In genomic region chr1:167905182-167905581, GRCh38 we compare ENCODE assay signal across 12 cellular contexts. TPM values are rescaled to one million over a fixed set of nuclear protein-coding genes. Genes with fewer than 3 reads are reported as not detected.
A peak's percentile ranks its signal among the peaks of the same experiment; 100 is the strongest.
DNase-seq lines count a peak whose midpoint lies in the region; ATAC-seq and TF ChIP-seq lines count a peak whose summit lies in the region.
"Had no signal": no experiment of that assay in that cellular context is flagged by ENCODE, and none has a peak within 500 bp of the region (broad histone marks: within the 10 kb centered on the region; RNA-seq: fewer than 3 reads in every experiment).

No MANE protein-coding gene starts in this region.

- H3K27me3 Mint-ChIP-seq in CD14-positive monocyte (ENCODE audit: low read depth in 3 of 3), result peaks cover 0 to under 1% (median 0%) of the 10 kb centered on the region in 3 donors
- H3K27me3 Mint-ChIP-seq: activated naive CD8-positive, alpha-beta T cell treated with anti-CD3 and anti-CD28 coated beads for 36 hours had no signal

- intact Hi-C loops in PC-3 (cut with micrococcal nuclease), result no loop called here
- intact Hi-C loops in CD14-positive monocyte (cut with micrococcal nuclease), result no loop called here

- H3K9me3 ChIP-seq in mesodermal cell (ENCODE audit: control insufficient read depth, low read length) (peaks cover 12% of the 10 kb centered on the region), PC-3 (ENCODE audit: low read length) (peaks cover 7% of the 10 kb centered on the region; the same call in 1 of the 2 replicates)
- H3K9me3 ChIP-seq: psoas muscle had no signal

- DNase-seq in GF-D8 (lab: John Stamatoyannopoulos, UW) (peak; percentile 96), NCI-H187 treated with DMSO at 0.1 percent for 48 hours (lab: John Stamatoyannopoulos, UW) (peak; percentile 46), cardiac fibroblast (ENCODE audit: low read depth in 2 of 2) (peak; percentile 32 to 47), NCI-H526 treated with DMSO at 0.1 percent for 48 hours (lab: John Stamatoyannopoulos, UW) (no peak), PC-3 (no peak), CD14-positive monocyte (ENCODE audit: low spot score) (no peak)
- DNase-seq: activated CD8-positive, alpha-beta T cell treated with anti-CD3 and anti-CD28 coated beads, Interleukin-2, amount 10 ng/mL, durations not matched to agents 7 days and 5 days; activated naive CD8-positive, alpha-beta T cell treated with anti-CD3 and anti-CD28 coated beads for 36 hours; CD4-positive, alpha-beta memory T cell; psoas muscle had no signal

- no peaks in the 10 kb centered on the region for H4K20me1 ChIP-seq in PC-3 (ENCODE audit: low read length)

- peak overlapping the region in 2 of 7 donors; percentile 24 to 41 for H3K27ac Mint-ChIP-seq in CD14-positive monocyte
- H3K27ac Mint-ChIP-seq: activated CD8-positive, alpha-beta T cell treated with anti-CD3 and anti-CD28 coated beads, Interleukin-2, amount 10 ng/mL, durations not matched to agents 7 days and 5 days; activated naive CD8-positive, alpha-beta T cell treated with anti-CD3 and anti-CD28 coated beads for 36 hours; CD4-positive, alpha-beta memory T cell had no signal

- CTCF ChIA-PET in PC-3 (lab: Charles Lee), result interaction anchor here (0.9 to 1.5 kb wide), 2 partner anchors 29 to 177 kb away, joined by 3 to 4 read pairs; no protein-coding TSS in a partner anchor

- H3K4me1 Mint-ChIP-seq in CD14-positive monocyte, result peaks cover 15% of the 10 kb centered on the region
- H3K4me1 Mint-ChIP-seq: activated naive CD8-positive, alpha-beta T cell treated with anti-CD3 and anti-CD28 coated beads for 36 hours; CD4-positive, alpha-beta memory T cell had no signal

- H3K9me2 ChIP-seq in PC-3 (replicated peaks; ENCODE audit: low read length), result no peaks in the 10 kb centered on the region

- H3K9me3 Mint-ChIP-seq in CD14-positive monocyte, result peaks cover 4 to 11% (median 10%) of the 10 kb centered on the region in 7 donors

- no peaks in the 10 kb centered on the region for H3K79me2 ChIP-seq in PC-3 (ENCODE audit: low read length)

- H3K27me3 ChIP-seq in PC-3 (ENCODE audit: low read length), result no peaks in the 10 kb centered on the region

- H3K4me3 ChIP-seq in cardiac fibroblast (replicated peaks in 1 of 2; ENCODE audit: low read depth in 2 of 2, low read length in 2 of 2) (no peak overlapping the region), mesodermal cell (ENCODE audit: extremely low read depth, insufficient read depth, low read length, poor library complexity, severe bottlenecking) (no peak overlapping the region), PC-3 (ENCODE audit: low read length) (no peak overlapping the region)
- H3K4me3 ChIP-seq: psoas muscle had no signal

- no peak overlapping the region for H3K9ac ChIP-seq in PC-3 (ENCODE audit: low read length)

- POLR2A ChIA-PET in PC-3 (lab: Charles Lee; ENCODE audit: unreplicated experiment), result no interaction called here

- H3K4me3 Mint-ChIP-seq in CD14-positive monocyte, result no peak overlapping the region
- H3K4me3 Mint-ChIP-seq: activated CD8-positive, alpha-beta T cell treated with anti-CD3 and anti-CD28 coated beads, Interleukin-2, amount 10 ng/mL, durations not matched to agents 7 days and 5 days; activated naive CD8-positive, alpha-beta T cell treated with anti-CD3 and anti-CD28 coated beads for 36 hours; CD4-positive, alpha-beta memory T cell had no signal

- ATAC-seq in HG03159 (IDR thresholded peaks at IDR 0.05; ENCODE audit: unreplicated experiment) (no peak), PC-3 (no peak)
- ATAC-seq: activated CD8-positive, alpha-beta T cell treated with anti-CD3 and anti-CD28 coated beads, Interleukin-2, amount 10 ng/mL, durations not matched to agents 7 days and 5 days had no signal

- WGBS in mesodermal cell (ENCODE audit: insufficient coverage in 2 of 2), 2 experiments, result 63 to 67% methylated on average over 1 to 2 of the region's 3 CpGs

- H3K27ac ChIP-seq in mesodermal cell (ENCODE audit: low read depth, low read length, severe bottlenecking), result peak overlapping the region; percentile 76
- H3K27ac ChIP-seq in PC-3 (ENCODE audit: low read length), result no peak overlapping the region
- H3K27ac ChIP-seq: psoas muscle had no signal

- H3K36me3 ChIP-seq in mesodermal cell (ENCODE audit: control insufficient read depth, insufficient read depth, low read length) (no peaks in the 10 kb centered on the region), PC-3 (ENCODE audit: low read depth, low read length) (no peaks in the 10 kb centered on the region)

- H2AFZ ChIP-seq in PC-3 (ENCODE audit: low read length), result no peak overlapping the region

- H3K36me3 Mint-ChIP-seq in CD14-positive monocyte, result no peaks in the 10 kb centered on the region
- H3K36me3 Mint-ChIP-seq: CD4-positive, alpha-beta memory T cell had no signal

- no TSS peak for BruUV-seq in PC-3 (replicated peaks; lab: Mats Ljungman, UMichigan)

- H3K4me1 ChIP-seq in mesodermal cell (ENCODE audit: control insufficient read depth, insufficient read depth, low read length, poor library complexity, severe bottlenecking) (peaks cover 17% of the 10 kb centered on the region), PC-3 (ENCODE audit: insufficient read depth, low read length) (peaks cover 8% of the 10 kb centered on the region; the same call in 1 of the 2 replicates)
- H3K4me1 ChIP-seq: psoas muscle had no signal

- no peaks in the 10 kb centered on the region for H3F3A ChIP-seq in PC-3 (ENCODE audit: low read length, unreplicated experiment)

- TF ChIP-seq CTCF in cardiac fibroblast (IDR thresholded peaks at IDR 0.05; ENCODE audit: low read depth, low read length) (no peak), PC-3 (conservative IDR thresholded peaks at IDR 0.05; ENCODE audit: low read depth, low read length) (no peak), CD14-positive monocyte (IDR thresholded peaks at IDR 0.05) (no peak)

- no peak overlapping the region for H3K4me2 ChIP-seq in PC-3 (ENCODE audit: low read length)

RNA-seq across cellular contexts. Expression of gene ADCY10, which starts 8.8 kb away (rescaled TPM):
- 0.11 TPM for polyA plus RNA-seq in mesodermal cell (2013, experiment 1 of 2)
- 0.15 TPM for polyA plus RNA-seq in mesodermal cell (2013, experiment 2 of 2)
- total RNA-seq in PC-3 (2014; rRNA removed), result not detected in 2 replicates
- not detected for polyA plus RNA-seq in CD14-positive monocyte
- total RNA-seq: activated CD8-positive, alpha-beta T cell treated with anti-CD3 and anti-CD28 coated beads, Interleukin-2, amount 10 ng/mL, durations not matched to agents 7 days and 5 days; activated naive CD8-positive, alpha-beta T cell treated with anti-CD3 and anti-CD28 coated beads for 36 hours had no signal
- polyA plus RNA-seq: CD4-positive, alpha-beta memory T cell had no signal

RNA-seq across cellular contexts. Expression of gene DCAF6, which starts 31.3 kb away (rescaled TPM):
- polyA plus RNA-seq in mesodermal cell (2013, experiment 1 of 2), result 18.3 TPM
- polyA plus RNA-seq in mesodermal cell (2013, experiment 2 of 2), result 17.8 TPM
- 29.1 and 52.2 TPM in 2 replicates for total RNA-seq in PC-3 (2014; rRNA removed)
- polyA plus RNA-seq in CD14-positive monocyte, result 10 to 100 TPM; 11.8 to 11.9 TPM

RNA-seq across cellular contexts. Expression of gene MPC2, which starts 31.7 kb away (rescaled TPM):
- polyA plus RNA-seq in mesodermal cell (2013, experiment 1 of 2), result 66.9 TPM
- polyA plus RNA-seq in mesodermal cell (2013, experiment 2 of 2), result 63.6 TPM
- 56.2 and 60.8 TPM in 2 replicates for total RNA-seq in PC-3 (2014; rRNA removed)
- polyA plus RNA-seq in CD14-positive monocyte, result 10 to 100 TPM; 59.4 to 70.3 TPM

Comparison
In these comparisons a context has a peak if more than half of its experiments do, and no peak if none do; other contexts are left out.
1. DNase-seq: peak in GF-D8 (single experiment), NCI-H187 treated with DMSO at 0.1 percent for 48 hours (single experiment) and cardiac fibroblast (2 of 2); none in NCI-H526 treated with DMSO at 0.1 percent for 48 hours (single experiment), PC-3 (single experiment) and CD14-positive monocyte (single experiment).